ENCODE assay signal across 19 cellular contexts in genomic region chr2:220043155-220043992, GRCh38.
DNase-seq lines count a peak whose midpoint lies in the region; ATAC-seq, FAIRE-seq and TF ChIP-seq lines count a peak whose summit lies in the region.
"Had no signal": no experiment of that assay in that cellular context is flagged by ENCODE, and none has a peak within 500 bp of the region (broad histone marks: within the 10 kb centered on the region; RNA-seq: fewer than 3 reads in every experiment).

No MANE protein-coding gene starts in this region.

- H3K4me3 ChIP-seq in GM23248 (no peak overlapping the region), fibroblast of lung (replicated peaks in 1 of 4; ENCODE audit: control extremely low read depth in 1 of 4, insufficient read depth in 1 of 4, low read depth in 3 of 4, low read length in 4 of 4) (no peak overlapping the region), skeletal muscle satellite cell (ENCODE audit: low read length) (no peak overlapping the region)
- H3K4me3 ChIP-seq: transverse colon had no signal

- no peaks in the 10 kb centered on the region for H3K27me3 ChIP-seq in GM23248 (replicated peaks; ENCODE audit: insufficient read depth)
- H3K27me3 ChIP-seq in fibroblast of lung (ENCODE audit: control insufficient read depth, insufficient read depth, low read length): no peaks in the 10 kb centered on the region
- no peaks in the 10 kb centered on the region for H3K27me3 ChIP-seq in skeletal muscle satellite cell (ENCODE audit: control insufficient read depth, insufficient read depth, low read length)
- H3K27me3 ChIP-seq: transverse colon had no signal

- DNase-seq in GM23248: peak; percentile 43
- peak; percentile 16 for DNase-seq in RCC 7860 (ENCODE audit: low spot score)
- peak; percentile 57 to 70 for DNase-seq in fibroblast of lung (ENCODE audit: low read depth in 2 of 2)
- DNase-seq in SIG-M5 treated with dmso at 0.1 percent for 504 hours (lab: John Stamatoyannopoulos, UW; ENCODE audit: unreplicated experiment): no peak
- no peak for DNase-seq in SK-N-DZ (ENCODE audit: low spot score)
- DNase-seq: activated naive CD4-positive, alpha-beta T cell treated with anti-CD3 and anti-CD28 coated beads for 36 hours; central memory CD4-positive, alpha-beta T cell; glutamatergic neuron; left cardiac atrium; NCI-H187 treated with DMSO at 0.1 percent for 48 hours; NCI-H69; posterior cingulate gyrus; stimulated activated CD4-positive, alpha-beta T cell treated with anti-CD3 and anti-CD28 coated beads, Interleukin-2, amount 100 ng/mL, for 24 hours; stimulated activated CD8-positive, alpha-beta memory T cell treated with anti-CD3 and anti-CD28 coated beads, Interleukin-4, amount 100 ng/mL, for 48 hours; T-helper 1 cell; transverse colon had no signal

- H2AFZ ChIP-seq in GM23248: no peak overlapping the region
- no peak overlapping the region for H2AFZ ChIP-seq in fibroblast of lung (ENCODE audit: low read length)

- H3K27ac ChIP-seq in GM23248 (no peak overlapping the region), fibroblast of lung (ENCODE audit: insufficient read depth, low read length) (no peak overlapping the region)
- H3K27ac ChIP-seq: KMS-11, transverse colon had no signal

- H3K9me2 ChIP-seq in GM23248 (ENCODE audit: insufficient read depth): no peaks in the 10 kb centered on the region

- H3K9me3 ChIP-seq in GM23248 (ENCODE audit: low read depth) (no peaks in the 10 kb centered on the region), fibroblast of lung (ENCODE audit: control insufficient read depth, insufficient read depth, low read depth, low read length) (no peaks in the 10 kb centered on the region), skeletal muscle satellite cell (replicated peaks; ENCODE audit: low read length) (no peaks in the 10 kb centered on the region)
- H3K9me3 ChIP-seq: transverse colon had no signal

- no peak for ATAC-seq in GM18502 (IDR thresholded peaks at IDR 0.05; ENCODE audit: poor library complexity, unreplicated experiment)
- ATAC-seq: left cardiac atrium had no signal

- H3K4me2 ChIP-seq in GM23248 (ENCODE audit: unreplicated experiment): peak overlapping the region; percentile 16
- no peak overlapping the region for H3K4me2 ChIP-seq in fibroblast of lung (ENCODE audit: extremely low read depth, insufficient read depth, low read length)
- H3K4me2 ChIP-seq in skeletal muscle satellite cell (ENCODE audit: low read length): peak overlapping the region; percentile 17
- H3K4me2 ChIP-seq: KMS-11 had no signal

- H3K4me1 ChIP-seq in GM23248 (ENCODE audit: insufficient read depth) (peaks cover 18% of the 10 kb centered on the region), fibroblast of lung (ENCODE audit: control insufficient read depth, extremely low read depth, insufficient read depth, low read length) (no peaks in the 10 kb centered on the region), skeletal muscle satellite cell (ENCODE audit: control insufficient read depth, insufficient read depth, low read length) (peaks cover 15% of the 10 kb centered on the region)
- H3K4me1 ChIP-seq: transverse colon had no signal

- no peaks in the 10 kb centered on the region for H4K20me1 ChIP-seq in GM23248 (ENCODE audit: insufficient read depth)
- no peaks in the 10 kb centered on the region for H4K20me1 ChIP-seq in fibroblast of lung (ENCODE audit: control insufficient read depth, extremely low read depth, insufficient read depth, low read length)

- H3K9ac ChIP-seq in GM23248 (no peak overlapping the region), fibroblast of lung (ENCODE audit: insufficient read depth, low read length) (no peak overlapping the region), skeletal muscle satellite cell (ENCODE audit: low read depth, low read length) (no peak overlapping the region)
- H3K9ac ChIP-seq: KMS-11 had no signal

- TF ChIP-seq CTCF in fibroblast of lung (conservative IDR thresholded peaks at IDR 0.05 in 1 of 2, IDR thresholded peaks at IDR 0.05 in 1 of 2; ENCODE audit: low read depth in 1 of 2, low read length in 2 of 2): no peak

- WGBS in GM23248 (ENCODE audit: low coverage in 1 of 2, low lambda C conversion rate in 2 of 2, missing lambda C conversion rate in 2 of 2), 2 experiments: 29 to 35% methylated on average over 2 of the region's 2 CpGs

- in situ Hi-C loops in GM23248 (cut with MboI): no loop called here

- peak; percentile 56 for FAIRE-seq in RCC 7860 (lab: Jason Lieb, UNC)

- H3F3A ChIP-seq in GM23248 (ENCODE audit: insufficient read depth): no peaks in the 10 kb centered on the region; the same call in 1 of the 2 replicates

- H3K79me2 ChIP-seq in GM23248 (ENCODE audit: insufficient read depth) (no peaks in the 10 kb centered on the region), fibroblast of lung (ENCODE audit: control insufficient read depth, insufficient read depth, low read length) (no peaks in the 10 kb centered on the region)

- no peaks in the 10 kb centered on the region for H3K36me3 ChIP-seq in GM23248 (ENCODE audit: low read depth)
- no peaks in the 10 kb centered on the region for H3K36me3 ChIP-seq in fibroblast of lung (ENCODE audit: control insufficient read depth, insufficient read depth, low read length)
- H3K36me3 ChIP-seq in skeletal muscle satellite cell (ENCODE audit: insufficient read depth, low read length): no peaks in the 10 kb centered on the region
- H3K36me3 ChIP-seq: transverse colon had no signal

Comparison
In these comparisons a context has a peak if more than half of its experiments do, and no peak if none do; other contexts are left out.
1. DNase-seq: peak in GM23248 (single experiment), RCC 7860 (single experiment) and fibroblast of lung (2 of 2); none in SIG-M5 treated with dmso at 0.1 percent for 504 hours (single experiment) and SK-N-DZ (single experiment).